ENCODE assay signal across 11 cellular contexts in the genomic region with DNA sequence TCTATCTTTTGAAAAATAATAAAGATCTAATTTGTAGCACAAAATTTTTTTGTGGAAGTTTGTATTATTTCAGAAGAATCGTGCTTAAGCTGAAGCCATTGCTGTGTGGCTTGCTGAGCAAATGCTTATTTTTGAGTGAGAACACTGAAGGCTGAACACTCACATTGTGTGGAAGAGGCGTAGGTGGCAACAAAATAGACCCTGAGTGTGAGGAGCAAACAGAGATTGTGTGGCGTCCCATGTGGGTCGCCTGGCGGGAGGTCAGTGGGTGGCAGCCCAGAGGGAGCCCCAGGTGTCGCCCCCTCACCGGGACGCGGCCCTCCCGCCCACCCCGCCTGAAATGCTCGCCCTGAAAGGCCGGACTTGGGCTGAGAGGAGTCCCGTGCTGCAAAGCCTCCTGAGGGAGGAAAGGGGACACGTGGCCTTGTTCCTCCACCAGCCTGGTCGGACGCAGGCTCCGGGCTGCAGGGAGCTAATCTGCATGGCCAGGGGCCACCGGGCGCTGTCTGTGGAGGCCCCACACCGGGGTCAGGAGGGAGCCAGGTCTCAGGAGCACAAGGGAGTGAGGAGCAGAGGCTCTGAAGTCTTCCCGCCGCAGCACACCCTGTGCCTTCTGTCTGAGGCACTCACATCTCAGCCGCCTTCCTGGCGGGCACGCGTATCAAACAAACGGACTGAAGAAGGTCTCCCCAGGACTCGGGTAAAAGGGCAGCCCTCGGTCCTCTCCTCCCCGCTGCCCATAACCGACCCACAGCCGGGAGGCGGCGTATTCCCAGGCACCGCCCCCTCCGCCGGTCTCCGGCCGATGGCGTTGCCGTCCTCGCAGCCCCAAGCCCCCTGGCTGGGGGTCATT. TPM values are rescaled to one million over a fixed set of nuclear protein-coding genes. Genes with fewer than 3 reads are reported as not detected.
A peak's percentile ranks its signal among the peaks of the same experiment; 100 is the strongest.
DNase-seq lines count a peak whose midpoint lies in the region; ATAC-seq and TF ChIP-seq lines count a peak whose summit lies in the region.
"Had no signal": no experiment of that assay in that cellular context is flagged by ENCODE, and none has a peak within 500 bp of the region (broad histone marks: within the 10 kb centered on the region; RNA-seq: fewer than 3 reads in every experiment).

No MANE protein-coding gene starts in this region.

- H3K27me3 Mint-ChIP-seq in T-helper 17 cell = peaks cover 43% of the 10 kb centered on the region
- peaks cover 15 to 22% of the 10 kb centered on the region in 2 donors for H3K27me3 Mint-ChIP-seq in effector memory CD8-positive, alpha-beta T cell

- peak overlapping the region; percentile 64 for H3K4me3 Mint-ChIP-seq in T-helper 17 cell
- no peak overlapping the region for H3K4me3 Mint-ChIP-seq in effector memory CD8-positive, alpha-beta T cell
- H3K4me3 Mint-ChIP-seq: neural crest cell had no signal

- H3K4me1 ChIP-seq in gastroesophageal sphincter = peaks cover 0 to 21% (median 0%) of the 10 kb centered on the region in 3 donors

- H3K27ac Mint-ChIP-seq in T-helper 17 cell = no peak overlapping the region
- H3K27ac Mint-ChIP-seq in effector memory CD8-positive, alpha-beta T cell = no peak overlapping the region

- peak overlapping the region; percentile 22 to 51 for H3K4me3 ChIP-seq in gastroesophageal sphincter

- no peak for ATAC-seq in T-helper 17 cell
- peak; percentile 45 for ATAC-seq in gastroesophageal sphincter
- ATAC-seq in HG03135 (IDR thresholded peaks at IDR 0.05; ENCODE audit: unreplicated experiment) = no peak
- no peak for ATAC-seq in effector memory CD8-positive, alpha-beta T cell (replicated peaks)

- no peaks in the 10 kb centered on the region for H3K27me3 ChIP-seq in gastroesophageal sphincter

- no peaks in the 10 kb centered on the region for H3K36me3 ChIP-seq in gastroesophageal sphincter

- peak overlapping the region in 1 of 4 donors; percentile 32 for H3K27ac ChIP-seq in gastroesophageal sphincter

- no peaks in the 10 kb centered on the region for H3K9me3 Mint-ChIP-seq in effector memory CD8-positive, alpha-beta T cell
- H3K9me3 Mint-ChIP-seq: neural crest cell had no signal

- DNase-seq in AG08396 (ENCODE audit: low spot score) (peak; percentile 36), T-helper 17 cell (no peak), retina (peak; percentile 73), GM20000 (ENCODE audit: low spot score) (no peak), OCI-M2 (lab: John Stamatoyannopoulos, UW; ENCODE audit: unreplicated experiment) (no peak)
- no peak for DNase-seq in effector memory CD8-positive, alpha-beta T cell
- DNase-seq: NCI-H526 had no signal

- WGBS in gastroesophageal sphincter (ENCODE audit: low coverage in 1 of 2), 2 donors = 47 to 70% methylated on average over 6 to 9 of the region's 43 CpGs

- TF ChIP-seq CTCF in gastroesophageal sphincter (IDR thresholded peaks at IDR 0.05) = no peak
- TF ChIP-seq CTCF in GM20000 (IDR thresholded peaks at IDR 0.05; ENCODE audit: extremely low read depth, missing control alignments) = no peak

- H3K4me1 Mint-ChIP-seq in T-helper 17 cell = peaks cover 4% of the 10 kb centered on the region
- no peaks in the 10 kb centered on the region for H3K4me1 Mint-ChIP-seq in effector memory CD8-positive, alpha-beta T cell (ENCODE audit: low read depth in 2 of 2)
- H3K4me1 Mint-ChIP-seq: neural crest cell had no signal

- H3K9me3 ChIP-seq in T-helper 17 cell (ENCODE audit: control insufficient read depth, low read length, poor library complexity, severe bottlenecking) = no peaks in the 10 kb centered on the region
- no peaks in the 10 kb centered on the region for H3K9me3 ChIP-seq in gastroesophageal sphincter

- TF ChIP-seq POLR2A in gastroesophageal sphincter (IDR thresholded peaks at IDR 0.05) = no peak

- no peaks in the 10 kb centered on the region for H3K36me3 Mint-ChIP-seq in T-helper 17 cell (ENCODE audit: low read depth)
- no peaks in the 10 kb centered on the region for H3K36me3 Mint-ChIP-seq in effector memory CD8-positive, alpha-beta T cell (ENCODE audit: insufficient read depth)

- TF ChIP-seq EP300 in gastroesophageal sphincter (IDR thresholded peaks at IDR 0.05) = no peak

RNA-seq across cellular contexts. Expression of a gene that starts 15.9 kb away (rescaled TPM):
- total RNA-seq in T-helper 17 cell = under 1 TPM; 0.12 to 0.21 TPM
- total RNA-seq in gastroesophageal sphincter = 1 to 10 TPM; 1.4 to 3.6 (median 2.3) TPM
- total RNA-seq: neural crest cell; T-helper 2 cell treated with Interferon-gamma antibody and Interleukin-4, amounts not matched to agents 100 ng/mL and 5 ng/mL, for 36 hours had no signal

RNA-seq across cellular contexts. Expression of a gene that starts 41.3 kb away (rescaled TPM):
- not detected for total RNA-seq in T-helper 17 cell
- total RNA-seq in gastroesophageal sphincter = 10 to 100 TPM; 18.6 to 33.6 (median 24.4) TPM
- total RNA-seq: T-helper 2 cell treated with Interferon-gamma antibody and Interleukin-4, amounts not matched to agents 100 ng/mL and 5 ng/mL, for 36 hours had no signal

Comparison
In these comparisons a context has a peak if more than half of its experiments do, and no peak if none do; other contexts are left out.
1. DNase-seq: peak in AG08396 (single experiment) and retina (single experiment); none in T-helper 17 cell (0 of 3), GM20000 (single experiment), OCI-M2 (single experiment) and effector memory CD8-positive, alpha-beta T cell (0 of 3).
2. RNA of a gene that starts 41.3 kb away (total RNA-seq): 18.6 to 33.6 TPM in gastroesophageal sphincter; not detected in T-helper 17 cell; every median in the first group is over 10 times any median in the second.